Comparison of ENCODE assay signal across 20 cellular contexts in the genomic region with DNA sequence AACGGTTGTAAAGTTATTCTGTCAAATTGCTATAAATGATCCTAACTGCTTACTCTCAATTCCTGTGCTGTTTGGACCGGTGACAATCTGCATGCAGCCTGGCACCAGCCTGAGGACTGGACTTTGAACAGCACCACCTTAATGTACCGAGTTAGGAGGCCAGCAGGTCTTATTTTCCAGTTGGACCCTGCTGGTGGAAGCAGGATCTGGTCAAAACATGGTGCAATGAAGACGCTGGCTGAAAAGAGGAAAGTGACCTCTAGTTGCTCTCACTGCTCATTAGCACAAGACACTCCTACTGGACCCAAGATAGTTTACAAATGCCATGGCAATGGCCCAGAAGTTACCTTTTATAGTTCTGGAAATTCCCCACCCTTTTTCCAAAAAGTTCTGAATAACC.
"Had no signal": no experiment of that assay in that cellular context is flagged by ENCODE, and none has a peak within 500 bp of the region (broad histone marks: within the 10 kb centered on the region; RNA-seq: fewer than 3 reads in every experiment).

No MANE protein-coding gene starts in this region.

- H3K36me3 ChIP-seq: left ventricle myocardium inferior had no signal

- H3K4me3 Mint-ChIP-seq: activated B cell treated with CpG ODN at 0.5 μM for 24 hours; activated CD4-positive, alpha-beta memory T cell treated with anti-CD3 and anti-CD28 coated beads, Interleukin-2, amount 10 ng/mL, durations not matched to agents 7 days and 5 days; activated CD8-positive, alpha-beta memory T cell treated with anti-CD3 and anti-CD28 coated beads, Interleukin-2, amount 10 ng/mL, durations not matched to agents 7 days and 5 days; activated naive CD4-positive, alpha-beta T cell treated with anti-CD3 and anti-CD28 coated beads for 36 hours; brain; naive B cell; stimulated activated effector memory CD8-positive, alpha-beta T cell treated with anti-CD3 and anti-CD28 coated beads, Interleukin-12 subunit alpha, Interleukin-12 subunit beta, amount 100 ng/mL, for 72 hours; T-cell had no signal

- H3K9me3 ChIP-seq: psoas muscle, testis had no signal

- H3K27me3 ChIP-seq: testis had no signal

- H3K27ac ChIP-seq: left ventricle myocardium inferior, psoas muscle, testis had no signal

- DNase-seq: activated B cell treated with CpG ODN at 0.5 μM for 24 hours; activated CD4-positive, alpha-beta memory T cell treated with anti-CD3 and anti-CD28 coated beads, Interleukin-2, amount 10 ng/mL, durations not matched to agents 7 days and 5 days; activated CD4-positive, alpha-beta T cell treated with anti-CD3 and anti-CD28 coated beads for 4 hours; activated CD8-positive, alpha-beta memory T cell treated with anti-CD3 and anti-CD28 coated beads, Interleukin-2, amount 10 ng/mL, durations not matched to agents 7 days and 5 days; activated naive CD4-positive, alpha-beta T cell treated with anti-CD3 and anti-CD28 coated beads for 36 hours; caudate nucleus; erythroblast; foreskin melanocyte; glutamatergic neuron; hypothalamus; islet precursor cell; left ventricle myocardium inferior; naive B cell; psoas muscle; stimulated activated CD4-positive, alpha-beta T cell treated with anti-CD3 and anti-CD28 coated beads, Interleukin-4, amount 100 ng/mL, for 24 hours; T-cell; testis had no signal

- H3K27me3 Mint-ChIP-seq: activated B cell treated with CpG ODN at 0.5 μM for 24 hours; activated CD4-positive, alpha-beta memory T cell treated with anti-CD3 and anti-CD28 coated beads, Interleukin-2, amount 10 ng/mL, durations not matched to agents 7 days and 5 days; activated CD8-positive, alpha-beta memory T cell treated with anti-CD3 and anti-CD28 coated beads, Interleukin-2, amount 10 ng/mL, durations not matched to agents 7 days and 5 days; brain; naive B cell; T-cell had no signal

- H3K27ac Mint-ChIP-seq: activated B cell treated with CpG ODN at 0.5 μM for 24 hours; activated CD4-positive, alpha-beta memory T cell treated with anti-CD3 and anti-CD28 coated beads, Interleukin-2, amount 10 ng/mL, durations not matched to agents 7 days and 5 days; activated CD8-positive, alpha-beta memory T cell treated with anti-CD3 and anti-CD28 coated beads, Interleukin-2, amount 10 ng/mL, durations not matched to agents 7 days and 5 days; activated naive CD4-positive, alpha-beta T cell treated with anti-CD3 and anti-CD28 coated beads for 36 hours; activated T-helper 2 cell treated with anti-CD3 and anti-CD28 coated beads, Interferon-gamma antibody, Interleukin-2, Interleukin-4, amounts not matched to agents 10 μg/mL and 5 μg/mL and 100 μg/mL, durations not matched to agents 14 hours and 24 hours and 36 hours; brain; T-cell had no signal

- H3K9me3 Mint-ChIP-seq: stimulated activated effector memory CD8-positive, alpha-beta T cell treated with anti-CD3 and anti-CD28 coated beads, Interleukin-12 subunit alpha, Interleukin-12 subunit beta, amount 100 ng/mL, for 72 hours had no signal

- H3K4me1 Mint-ChIP-seq: activated B cell treated with CpG ODN at 0.5 μM for 24 hours, naive B cell had no signal

- H3K4me3 ChIP-seq: left ventricle myocardium inferior, psoas muscle, testis had no signal

- H3K4me1 ChIP-seq: testis had no signal
